In the genomic region with DNA sequence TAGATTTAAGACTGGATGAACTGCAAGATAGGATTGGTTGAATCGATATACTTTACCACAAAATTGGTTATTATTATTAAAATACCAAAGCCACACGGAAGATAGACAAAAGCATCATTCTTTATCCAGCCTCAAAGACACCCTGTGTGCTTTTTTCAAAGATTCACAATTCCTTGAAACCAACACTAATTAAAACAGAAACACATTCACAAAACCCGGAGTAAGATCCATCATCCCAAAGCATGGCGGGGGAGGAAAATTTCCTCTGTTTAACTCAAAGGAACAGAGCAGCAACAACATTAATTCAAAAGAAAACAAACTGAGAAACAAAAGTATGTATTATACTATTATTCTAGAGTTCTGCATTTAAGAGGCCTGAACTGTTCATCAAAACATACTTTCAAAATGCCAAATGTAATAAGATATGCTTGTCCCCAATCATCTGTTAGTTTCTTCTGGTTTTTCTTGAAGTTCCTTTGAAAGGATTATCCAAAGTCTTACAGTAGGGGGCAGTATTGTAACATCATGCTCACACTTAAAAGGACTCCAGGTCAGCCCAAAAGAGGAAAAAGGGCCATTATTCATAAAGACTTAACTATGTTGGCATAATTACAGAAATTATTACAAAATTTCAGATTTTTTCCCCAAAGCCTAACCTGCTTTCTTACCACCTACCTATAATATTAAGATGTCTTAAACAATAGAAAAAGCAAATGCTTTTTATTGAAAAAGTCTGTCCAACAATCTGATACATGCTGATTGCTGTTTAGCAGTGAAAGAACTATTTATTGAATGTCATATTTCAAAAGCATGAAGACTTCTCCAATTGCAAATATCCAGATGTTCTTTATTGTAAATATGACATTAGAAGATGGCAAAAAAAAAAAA, we compare ENCODE assay signal across 10 cellular contexts.
DNase-seq lines count a peak whose midpoint lies in the region; ATAC-seq, FAIRE-seq and TF ChIP-seq lines count a peak whose summit lies in the region.
"Had no signal": no experiment of that assay in that cellular context is flagged by ENCODE, and none has a peak within 500 bp of the region (broad histone marks: within the 10 kb centered on the region; RNA-seq: fewer than 3 reads in every experiment).

No MANE protein-coding gene starts in this region.

- no peak overlapping the region for H3K9ac ChIP-seq in K562 (ENCODE audit: insufficient read depth in 1 of 2, low read depth in 2 of 2, low read length in 2 of 2)
- H3K9ac ChIP-seq: BLaER1 had no signal

- H3K27ac Mint-ChIP-seq in immature natural killer cell: no peak overlapping the region
- H3K27ac Mint-ChIP-seq in T-helper 17 cell: no peak overlapping the region
- H3K27ac Mint-ChIP-seq: activated naive CD8-positive, alpha-beta T cell treated with anti-CD3 and anti-CD28 coated beads, Interleukin-2, amount 10 ng/mL, durations not matched to agents 7 days and 5 days had no signal

- TF ChIP-seq RAD21 in K562 (CRISPR knock-in tag; conservative IDR thresholded peaks at IDR 0.05 in 1 of 2, IDR thresholded peaks at IDR 0.05 in 1 of 2): peak; percentile 77 to 84

- TF ChIP-seq CTCF in K562 (IDR thresholded peaks at IDR 0.05 in 2 of 3, conservative IDR thresholded peaks at IDR 0.05 in 1 of 3; ENCODE audit: insufficient read depth in 2 of 3, low read depth in 1 of 3, low read length in 3 of 3): peak; percentile 57 to 83 (median 60); a peak in 5 of 6 replicates
- peak; percentile 50 to 69 for TF ChIP-seq CTCF in suprapubic skin (IDR thresholded peaks at IDR 0.05)

- H3K27me3 ChIP-seq in K562 (ENCODE audit: control insufficient read depth in 2 of 2, insufficient read depth in 2 of 2, low read length in 2 of 2) (no peaks in the 10 kb centered on the region), suprapubic skin (no peaks in the 10 kb centered on the region)
- H3K27me3 ChIP-seq: BLaER1 had no signal

- intact Hi-C loops in K562 (cut with micrococcal nuclease): loop anchor here (1.0 to 10.0 kb wide), 7 partner anchors 178 to 1036 kb away; a partner anchor contains a TSS

- in situ Hi-C loops in K562 (cut with MboI): loop anchor here (5.0 kb wide), 1 partner anchor 1030 kb away; a partner anchor contains a TSS

- 46% methylated on average over 4 of the region's 4 CpGs for WGBS in K562 (ENCODE audit: insufficient coverage, low coverage, missing lambda C conversion rate)
- 57% methylated on average over 4 of the region's 4 CpGs for WGBS in suprapubic skin

- no peaks in the 10 kb centered on the region for H3K27me3 Mint-ChIP-seq in immature natural killer cell (ENCODE audit: low read depth in 3 of 3)
- no peaks in the 10 kb centered on the region for H3K27me3 Mint-ChIP-seq in T-helper 17 cell
- H3K27me3 Mint-ChIP-seq: activated naive CD8-positive, alpha-beta T cell treated with anti-CD3 and anti-CD28 coated beads, Interleukin-2, amount 10 ng/mL, durations not matched to agents 7 days and 5 days had no signal

- H3K79me2 ChIP-seq in K562 (ENCODE audit: control insufficient read depth, insufficient read depth, low read length): no peaks in the 10 kb centered on the region

- no peak overlapping the region for H2AFZ ChIP-seq in K562 (ENCODE audit: low read depth, low read length)

- H3K9me3 Mint-ChIP-seq in immature natural killer cell: no peaks in the 10 kb centered on the region
- H3K9me3 Mint-ChIP-seq: activated naive CD8-positive, alpha-beta T cell treated with anti-CD3 and anti-CD28 coated beads, Interleukin-2, amount 10 ng/mL, durations not matched to agents 7 days and 5 days had no signal

- H3K36me3 ChIP-seq in K562 (ENCODE audit: control insufficient read depth, insufficient read depth, low read length): no peaks in the 10 kb centered on the region
- no peaks in the 10 kb centered on the region for H3K36me3 ChIP-seq in suprapubic skin
- H3K36me3 ChIP-seq: BLaER1 had no signal

- DNase-seq in DMS 273 (lab: John Stamatoyannopoulos, UW; ENCODE audit: unreplicated experiment) (peak; percentile 77), DMS 273 treated with DMSO at 0.1 percent for 48 hours (lab: John Stamatoyannopoulos, UW) (no peak), NCI-H510A (lab: John Stamatoyannopoulos, UW) (peak; percentile 10), K562 (ENCODE audit: extremely low read depth in 1 of 4, low spot score in 3 of 4) (peak; percentile 49 to 77 (median 56)), immature natural killer cell (peak; percentile 20 to 43 (median 38)), suprapubic skin (ENCODE audit: low spot score in 2 of 2) (no peak), T-helper 17 cell (no peak)
- DNase-seq: activated naive CD8-positive, alpha-beta T cell treated with anti-CD3 and anti-CD28 coated beads, Interleukin-2, amount 10 ng/mL, durations not matched to agents 7 days and 5 days had no signal

- H3K36me3 Mint-ChIP-seq in immature natural killer cell (no peaks in the 10 kb centered on the region), T-helper 17 cell (ENCODE audit: low read depth) (no peaks in the 10 kb centered on the region)

- no peak overlapping the region for H3K27ac ChIP-seq in K562 (ENCODE audit: extremely low read depth, low read depth, low read length)
- H3K27ac ChIP-seq in suprapubic skin: no peak overlapping the region
- H3K27ac ChIP-seq: BLaER1 had no signal

- no peaks in the 10 kb centered on the region for H3K4me1 Mint-ChIP-seq in immature natural killer cell
- peaks cover 4% of the 10 kb centered on the region for H3K4me1 Mint-ChIP-seq in T-helper 17 cell

- no peaks in the 10 kb centered on the region for H3K4me1 ChIP-seq in K562 (replicated peaks in 1 of 2; ENCODE audit: control insufficient read depth in 2 of 2, insufficient read depth in 2 of 2, low read length in 2 of 2)
- no peaks in the 10 kb centered on the region for H3K4me1 ChIP-seq in suprapubic skin
- H3K4me1 ChIP-seq: BLaER1 had no signal

- POLR2A ChIA-PET in K562 (lab: Yijun Ruan, JAX): no interaction called here

- H3K4me3 ChIP-seq in K562: no peak overlapping the region
- no peak overlapping the region for H3K4me3 ChIP-seq in suprapubic skin
- H3K4me3 ChIP-seq: BLaER1 had no signal

- no peaks in the 10 kb centered on the region for H4K20me1 ChIP-seq in K562 (replicated peaks; ENCODE audit: control insufficient read depth, insufficient read depth, low read length)
- H4K20me1 ChIP-seq: BLaER1 had no signal

- no peak for TF ChIP-seq EP300 in K562 (IDR thresholded peaks at IDR 0.05; ENCODE audit: low read length)
- TF ChIP-seq EP300 in suprapubic skin (IDR thresholded peaks at IDR 0.05): no peak

- TF ChIP-seq POLR2A in K562 (conservative IDR thresholded peaks at IDR 0.05) (no peak), suprapubic skin (IDR thresholded peaks at IDR 0.05) (no peak)

- H3K9me3 ChIP-seq in K562 (replicated peaks; ENCODE audit: control insufficient read depth, insufficient read depth, low read depth, low read length) (no peaks in the 10 kb centered on the region), suprapubic skin (no peaks in the 10 kb centered on the region), T-helper 17 cell (ENCODE audit: control insufficient read depth, low read length, poor library complexity, severe bottlenecking) (no peaks in the 10 kb centered on the region)
- H3K9me3 ChIP-seq: BLaER1 had no signal

- no peak overlapping the region for H3K4me3 Mint-ChIP-seq in immature natural killer cell
- no peak overlapping the region for H3K4me3 Mint-ChIP-seq in T-helper 17 cell
- H3K4me3 Mint-ChIP-seq: activated naive CD8-positive, alpha-beta T cell treated with anti-CD3 and anti-CD28 coated beads, Interleukin-2, amount 10 ng/mL, durations not matched to agents 7 days and 5 days had no signal

- BruUV-seq in K562 (replicated peaks; lab: Mats Ljungman, UMichigan): no TSS peak

- CTCF ChIA-PET in K562 (lab: Yijun Ruan, JAX; ENCODE audit: low intra/inter-chr PET ratio): interaction anchor here (0.5 to 1.4 kb wide), 5 partner anchors 331 to 1037 kb away, joined by 3 to 6 read pairs (median 3); no protein-coding TSS in a partner anchor

- H3K9me1 ChIP-seq in K562 (ENCODE audit: control insufficient read depth, insufficient read depth, low read length): no peaks in the 10 kb centered on the region

- ATAC-seq in HG03175 (IDR thresholded peaks at IDR 0.05; ENCODE audit: unreplicated experiment): peak; percentile 60
- ATAC-seq in K562: peak; percentile 86
- ATAC-seq in T-helper 17 cell: no peak

- H3K4me2 ChIP-seq in K562 (ENCODE audit: insufficient read depth, low read length): no peak overlapping the region
- H3K4me2 ChIP-seq: BLaER1 had no signal

- peak; percentile 78 for FAIRE-seq in K562 (lab: Jason Lieb, UNC)

TF ChIP-seq in K562, 482 proteins besides CTCF, POLR2A, EP300 and RAD21 (continues in another document):
- no peak for TF ChIP-seq ZNF133 (CRISPR knock-in tag; IDR thresholded peaks at IDR 0.05)
- TF ChIP-seq, protein P1, sequence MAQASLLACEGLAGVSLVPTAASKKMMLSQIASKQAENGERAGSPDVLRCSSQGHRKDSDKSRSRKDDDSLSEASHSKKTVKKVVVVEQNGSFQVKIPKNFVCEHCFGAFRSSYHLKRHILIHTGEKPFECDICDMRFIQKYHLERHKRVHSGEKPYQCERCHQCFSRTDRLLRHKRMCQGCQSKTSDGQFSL (CRISPR knock-in tag; IDR thresholded peaks at IDR 0.05): no peak
- TF ChIP-seq, protein P1 (tag; IDR thresholded peaks at IDR 0.05): no peak
- no peak for TF ChIP-seq ZNF23 (CRISPR knock-in tag; IDR thresholded peaks at IDR 0.05)
- TF ChIP-seq SNIP1 (IDR thresholded peaks at IDR 0.05; ENCODE audit: low read depth): no peak
- peak; percentile 55 for TF ChIP-seq SMC3 (conservative IDR thresholded peaks at IDR 0.05; ENCODE audit: insufficient read depth, low read depth, low read length)
- TF ChIP-seq HDGF (IDR thresholded peaks at IDR 0.05): no peak
- no peak for TF ChIP-seq NEUROD1 (IDR thresholded peaks at IDR 0.05; ENCODE audit: borderline replicate concordance, low read depth, low read length, partially characterized antibody)
- no peak for TF ChIP-seq PHTF2 (CRISPR knock-in tag; IDR thresholded peaks at IDR 0.05)
- no peak for TF ChIP-seq RBM22 (IDR thresholded peaks at IDR 0.05; ENCODE audit: low read depth, low read length, poor library complexity, severe bottlenecking)
- no peak for TF ChIP-seq MAFF (IDR thresholded peaks at IDR 0.05; ENCODE audit: low read length)

Comparison
In these comparisons a context has a peak if more than half of its experiments do, and no peak if none do; other contexts are left out.
1. DNase-seq: peak in DMS 273 (single experiment), NCI-H510A (single experiment), K562 (4 of 4) and immature natural killer cell (3 of 3); none in DMS 273 treated with DMSO at 0.1 percent for 48 hours (single experiment), suprapubic skin (0 of 2) and T-helper 17 cell (0 of 3).